ENCODE assay signal across 9 cellular contexts in the genomic region with DNA sequence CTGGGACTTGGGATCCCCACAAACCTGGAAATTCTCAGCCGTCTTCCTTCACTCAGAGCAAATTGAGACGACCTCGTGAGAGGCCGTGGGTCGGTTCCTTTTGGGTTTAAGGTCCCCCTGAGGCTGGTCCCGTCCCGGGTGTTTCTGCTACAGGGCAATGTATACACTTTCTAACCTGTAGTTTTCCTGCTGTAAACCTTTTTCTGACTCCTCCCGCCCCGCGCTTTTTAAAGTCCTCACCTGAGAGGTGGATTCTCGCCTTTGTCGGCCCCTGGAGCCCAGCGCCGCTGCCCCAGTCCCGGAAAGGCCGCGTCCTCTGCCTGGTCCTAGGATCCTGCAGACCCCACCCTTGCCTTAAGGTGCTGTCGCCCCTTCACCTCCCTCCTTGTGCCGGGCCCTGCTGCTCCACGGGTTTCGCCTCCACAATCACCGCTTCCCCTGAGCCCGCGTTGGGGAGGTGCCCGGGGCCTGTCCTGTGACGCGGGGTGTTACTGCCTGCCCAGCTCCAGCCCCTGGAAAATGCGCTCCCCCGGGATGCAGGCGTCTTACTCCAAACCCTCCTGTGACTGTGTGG. TPM values are rescaled to one million over a fixed set of nuclear protein-coding genes. Genes with fewer than 3 reads are reported as not detected.
DNase-seq lines count a peak whose midpoint lies in the region; ATAC-seq, FAIRE-seq and TF ChIP-seq lines count a peak whose summit lies in the region.
"Had no signal": no experiment of that assay in that cellular context is flagged by ENCODE, and none has a peak within 500 bp of the region (broad histone marks: within the 10 kb centered on the region; RNA-seq: fewer than 3 reads in every experiment).

No MANE protein-coding gene starts in this region.

- BruUV-seq in Panc1 (replicated peaks; lab: Mats Ljungman, UMichigan) (no TSS peak), HepG2 (replicated peaks; lab: Mats Ljungman, UMichigan) (TSS peak; percentile 59)

- H3K36me3 ChIP-seq in Panc1 (ENCODE audit: control insufficient read depth, insufficient read depth, low read length), result no peaks in the 10 kb centered on the region
- peaks cover 4 to 8% of the 10 kb centered on the region in 2 experiments; a peak in 4 of 5 replicates for H3K36me3 ChIP-seq in HepG2 (replicated peaks in 1 of 2; ENCODE audit: control insufficient read depth in 1 of 2, insufficient read depth in 2 of 2, low read length in 2 of 2)

- H3K4me3 ChIP-seq in Panc1 (ENCODE audit: low read depth in 2 of 2, low read length in 2 of 2) (peak overlapping the region; percentile 70 to 82), HepG2 (replicated peaks in 1 of 3; ENCODE audit: insufficient read depth in 1 of 3, low read depth in 2 of 3, low read length in 3 of 3) (peak overlapping the region; percentile 91 to 96 (median 93))

- DNase-seq in NCI-H526 (lab: John Stamatoyannopoulos, UW), result peak; percentile 31 to 47
- no peak for DNase-seq in NCI-H526 treated with DMSO at 0.1 percent for 48 hours (lab: John Stamatoyannopoulos, UW)
- DNase-seq in Panc1 (ENCODE audit: low read depth, low spot score), result no peak
- DNase-seq in central memory CD8-positive, alpha-beta T cell (ENCODE audit: low spot score in 2 of 2), result no peak
- DNase-seq in HepG2 (ENCODE audit: low spot score), result no peak
- peak; percentile 2 for DNase-seq in stimulated activated naive B cell treated with anti-CD40 and anti-IgM and Interleukin-4, amounts not matched to agents 10 μg/mL and 1 μg/mL and 100 μg/mL, for 72 hours
- DNase-seq in AML-193 (lab: John Stamatoyannopoulos, UW), result no peak

- no peak for TF ChIP-seq POLR2A in HepG2 (IDR thresholded peaks at IDR 0.05; ENCODE audit: insufficient read depth in 1 of 2, low read depth in 2 of 2, low read length in 2 of 2)

- H3K9ac ChIP-seq in HepG2 (ENCODE audit: insufficient read depth, low read depth, low read length), result peak overlapping the region; percentile 90

- under 1% methylated on average over 22 of the region's 30 CpGs for WGBS in HepG2 (ENCODE audit: low lambda C conversion rate)

- CTCF ChIA-PET in Panc1 (lab: Charles Lee), result no interaction called here
- CTCF ChIA-PET in HepG2 (lab: Yijun Ruan, JAX; ENCODE audit: low intra/inter-chr PET ratio, low total read pairs), result no interaction called here

- H2AFZ ChIP-seq in HepG2 (ENCODE audit: low read length), result no peak overlapping the region

- POLR2A ChIA-PET in Panc1 (lab: Charles Lee), result no interaction called here
- POLR2A ChIA-PET in HepG2 (lab: Yijun Ruan, JAX), result interaction anchor here (1.0 to 1.4 kb wide), 4 partner anchors 72 to 187 kb away, joined by 3 to 6 read pairs (median 4); no protein-coding TSS in a partner anchor

- FAIRE-seq in HepG2 (lab: Jason Lieb, UNC), result no peak
- FAIRE-seq: islet of Langerhans had no signal

- H3K9me3 Mint-ChIP-seq in central memory CD8-positive, alpha-beta T cell, result no peaks in the 10 kb centered on the region
- no peaks in the 10 kb centered on the region for H3K9me3 Mint-ChIP-seq in stimulated activated naive B cell treated with anti-CD40 and anti-IgM and Interleukin-4, amounts not matched to agents 10 μg/mL and 1 μg/mL and 100 μg/mL, for 72 hours

- ATAC-seq in HG02884 (IDR thresholded peaks at IDR 0.05; ENCODE audit: unreplicated experiment) (peak; percentile 31), Panc1 (peak; percentile 55), HepG2 (peak; percentile 48)
- ATAC-seq in central memory CD8-positive, alpha-beta T cell (replicated peaks; ENCODE audit: extremely low read depth, poor library complexity, severe bottlenecking), result peak; percentile 56
- peak; percentile 50 to 52 for ATAC-seq in stimulated activated naive B cell treated with anti-CD40 and anti-IgM and Interleukin-4, amounts not matched to agents 10 μg/mL and 1 μg/mL and 100 μg/mL, for 72 hours (replicated peaks)

- H3K9me3 ChIP-seq in Panc1 (ENCODE audit: control insufficient read depth, insufficient read depth, low read depth, low read length), result peaks cover 17% of the 10 kb centered on the region; the same call in 1 of the 2 replicates
- no peaks in the 10 kb centered on the region for H3K9me3 ChIP-seq in HepG2 (ENCODE audit: low read length)

- H4K20me1 ChIP-seq in HepG2 (ENCODE audit: insufficient read depth, low read length), result no peaks in the 10 kb centered on the region

- H3K27me3 ChIP-seq in Panc1 (ENCODE audit: control insufficient read depth, insufficient read depth, low read length) (no peaks in the 10 kb centered on the region), HepG2 (ENCODE audit: control insufficient read depth in 1 of 2, insufficient read depth in 2 of 2, low read length in 2 of 2) (no peaks in the 10 kb centered on the region; a peak in 1 of 5 replicates)

- H3K4me2 ChIP-seq in HepG2 (ENCODE audit: low read depth, low read length), result peak overlapping the region; percentile 92

- no peak for TF ChIP-seq EP300 in HepG2 (IDR thresholded peaks at IDR 0.05; ENCODE audit: low read depth in 2 of 2, low read length in 2 of 2)
- TF ChIP-seq EP300 in HepG2 (CRISPR knock-in tag; IDR thresholded peaks at IDR 0.05; ENCODE audit: borderline replicate concordance), result no peak

- H3K79me2 ChIP-seq in HepG2 (ENCODE audit: insufficient read depth, low read length), result peaks cover 42% of the 10 kb centered on the region

- no peaks in the 10 kb centered on the region for H3K27me3 Mint-ChIP-seq in central memory CD8-positive, alpha-beta T cell
- H3K27me3 Mint-ChIP-seq in stimulated activated naive B cell treated with anti-CD40 and anti-IgM and Interleukin-4, amounts not matched to agents 10 μg/mL and 1 μg/mL and 100 μg/mL, for 72 hours, result no peaks in the 10 kb centered on the region

- H3K4me1 ChIP-seq in Panc1 (ENCODE audit: control insufficient read depth, insufficient read depth, low read length) (no peaks in the 10 kb centered on the region), HepG2 (ENCODE audit: insufficient read depth, low read length) (peaks cover 38% of the 10 kb centered on the region)

- peak overlapping the region; percentile 94 for H3K27ac ChIP-seq in Panc1 (ENCODE audit: low read length)
- peak overlapping the region; percentile 81 for H3K27ac ChIP-seq in HepG2 (ENCODE audit: extremely low read length, insufficient read depth, low read length)

- no peak for TF ChIP-seq RAD21 in HepG2 (CRISPR knock-in tag; IDR thresholded peaks at IDR 0.05)

- TF ChIP-seq CTCF in Panc1 (IDR thresholded peaks at IDR 0.05) (no peak), HepG2 (CRISPR knock-in tag; IDR thresholded peaks at IDR 0.05) (no peak)

- intact Hi-C loops in Panc1 (cut with micrococcal nuclease; ENCODE audit: unreplicated experiment) (no loop called here), HepG2 (cut with micrococcal nuclease; ENCODE audit: unreplicated experiment) (no loop called here)

- peaks cover 32% of the 10 kb centered on the region for H3K4me1 Mint-ChIP-seq in central memory CD8-positive, alpha-beta T cell
- H3K4me1 Mint-ChIP-seq in stimulated activated naive B cell treated with anti-CD40 and anti-IgM and Interleukin-4, amounts not matched to agents 10 μg/mL and 1 μg/mL and 100 μg/mL, for 72 hours, result peaks cover 7 to 39% of the 10 kb centered on the region in 2 donors

- peak overlapping the region; percentile 77 for H3K27ac Mint-ChIP-seq in central memory CD8-positive, alpha-beta T cell (ENCODE audit: low read depth)
- peak overlapping the region; percentile 98 for H3K27ac Mint-ChIP-seq in stimulated activated naive B cell treated with anti-CD40 and anti-IgM and Interleukin-4, amounts not matched to agents 10 μg/mL and 1 μg/mL and 100 μg/mL, for 72 hours

- in situ Hi-C loops in Panc1 (cut with HindIII; ENCODE audit: low pct_unique_long_range_greater_than_20kb, low sequenced_read_pairs) (no loop called here), HepG2 (cut with HindIII; ENCODE audit: extremely low pct_ligation_motif_present, low pct_unique_long_range_greater_than_20kb) (no loop called here)

- H3K36me3 Mint-ChIP-seq in central memory CD8-positive, alpha-beta T cell (ENCODE audit: insufficient read depth), result peaks cover 22% of the 10 kb centered on the region
- peaks cover 29 to 46% of the 10 kb centered on the region in 2 donors for H3K36me3 Mint-ChIP-seq in stimulated activated naive B cell treated with anti-CD40 and anti-IgM and Interleukin-4, amounts not matched to agents 10 μg/mL and 1 μg/mL and 100 μg/mL, for 72 hours

- H3K4me3 Mint-ChIP-seq in central memory CD8-positive, alpha-beta T cell, result peak overlapping the region; percentile 87
- peak overlapping the region; percentile 98 to 99 for H3K4me3 Mint-ChIP-seq in stimulated activated naive B cell treated with anti-CD40 and anti-IgM and Interleukin-4, amounts not matched to agents 10 μg/mL and 1 μg/mL and 100 μg/mL, for 72 hours

RNA-seq across cellular contexts. Expression of gene ZNF761, which starts 0.4 kb away (rescaled TPM):
- total RNA-seq in Panc1 (2021; ENCODE audit: unreplicated experiment) (21.8 TPM), HepG2 (2016; rRNA removed; fragmentation: Illumina TruSeq; extraction: Trizol) (16.2 and 20.8 TPM in 2 replicates)
- polyA plus RNA-seq in Panc1 (2012; ENCODE audit: insufficient read length), result 10.4 TPM
- 4.3 and 5.4 TPM in 2 replicates for total RNA-seq in HepG2 (2016; cell fraction: cytosol; rRNA removed; fragmentation: Illumina TruSeq; extraction: Trizol; ENCODE audit: low read depth)
- 15.5 and 20.2 TPM in 2 replicates for total RNA-seq in HepG2 (2016; cell fraction: insoluble cytoplasmic fraction; rRNA removed; fragmentation: Illumina TruSeq; extraction: Trizol)
- 8.0 and 9.4 TPM in 2 replicates for total RNA-seq in HepG2 (2016; cell fraction: membrane; rRNA removed; fragmentation: Illumina TruSeq; extraction: Trizol)
- 12.3 and 15.9 TPM in 2 replicates for total RNA-seq in HepG2 (2016; cell fraction: nucleus; rRNA removed; fragmentation: Illumina TruSeq; extraction: Trizol)
- 11.6 and 12.0 TPM in 2 replicates for polyA plus RNA-seq in HepG2 (2011; rRNA removed)
- 7.6 and 10.7 TPM in 2 replicates for polyA plus RNA-seq in HepG2 (2011; cell fraction: cytosol; rRNA removed)
- 11.5 and 13.2 TPM in 2 replicates for polyA plus RNA-seq in HepG2 (2011; cell fraction: nucleus; rRNA removed)
- polyA plus RNA-seq in HepG2 (2012), result 11.2 and 15.1 TPM in 2 replicates
- 3.3 and 3.7 TPM in 2 replicates for polyA plus RNA-seq in HepG2 (2016; cell fraction: cytosol; fragmentation: Illumina TruSeq; extraction: Trizol; ENCODE audit: low read depth)
- 12.8 and 13.8 TPM in 2 replicates for polyA plus RNA-seq in HepG2 (2016; cell fraction: insoluble cytoplasmic fraction; fragmentation: Illumina TruSeq; extraction: Trizol; ENCODE audit: low read depth)
- 4.2 TPM in 2 replicates for polyA plus RNA-seq in HepG2 (2016; cell fraction: membrane; fragmentation: Illumina TruSeq; extraction: Trizol; ENCODE audit: low read depth)
- 29.0 and 29.2 TPM in 2 replicates for polyA plus RNA-seq in HepG2 (2016; cell fraction: nucleus; fragmentation: Illumina TruSeq; extraction: Trizol; ENCODE audit: insufficient read depth, low read depth)
- 2.6 and 3.2 TPM in 2 replicates for polyA minus RNA-seq in HepG2 (2011; rRNA and poly(A)+ RNA removed; ENCODE audit: low replicate concordance)
- polyA minus RNA-seq in HepG2 (2011; cell fraction: cytosol; rRNA and poly(A)+ RNA removed), result 7.1 and 7.8 TPM in 2 replicates
- 20.2 and 28.2 TPM in 2 replicates for polyA minus RNA-seq in HepG2 (2011; cell fraction: nucleus; rRNA and poly(A)+ RNA removed)

RNA-seq across cellular contexts. Expression of gene ZNF813, which starts 35.4 kb away (rescaled TPM):
- 9.6 TPM for total RNA-seq in Panc1 (2021; ENCODE audit: unreplicated experiment)
- 2.8 TPM for polyA plus RNA-seq in Panc1 (2012; ENCODE audit: insufficient read length)
- total RNA-seq in HepG2 (2016; rRNA removed; fragmentation: Illumina TruSeq; extraction: Trizol), result 8.9 and 14.9 TPM in 2 replicates
- total RNA-seq in HepG2 (2016; cell fraction: cytosol; rRNA removed; fragmentation: Illumina TruSeq; extraction: Trizol; ENCODE audit: low read depth), result 1.1 and 1.4 TPM in 2 replicates
- total RNA-seq in HepG2 (2016; cell fraction: insoluble cytoplasmic fraction; rRNA removed; fragmentation: Illumina TruSeq; extraction: Trizol), result 8.8 and 14.9 TPM in 2 replicates
- 3.2 and 4.2 TPM in 2 replicates for total RNA-seq in HepG2 (2016; cell fraction: membrane; rRNA removed; fragmentation: Illumina TruSeq; extraction: Trizol)
- 5.5 and 7.5 TPM in 2 replicates for total RNA-seq in HepG2 (2016; cell fraction: nucleus; rRNA removed; fragmentation: Illumina TruSeq; extraction: Trizol)
- polyA plus RNA-seq in HepG2 (2011; rRNA removed), result 2.1 TPM in 2 replicates
- 1.1 and 1.5 TPM in 2 replicates for polyA plus RNA-seq in HepG2 (2011; cell fraction: cytosol; rRNA removed)
- 1.0 and 1.4 TPM in 2 replicates for polyA plus RNA-seq in HepG2 (2011; cell fraction: nucleus; rRNA removed)
- 3.8 and 4.9 TPM in 2 replicates for polyA plus RNA-seq in HepG2 (2012)
- polyA plus RNA-seq in HepG2 (2016; cell fraction: cytosol; fragmentation: Illumina TruSeq; extraction: Trizol; ENCODE audit: low read depth), result 0.29 and 0.35 TPM in 2 replicates
- 5.3 and 5.6 TPM in 2 replicates for polyA plus RNA-seq in HepG2 (2016; cell fraction: insoluble cytoplasmic fraction; fragmentation: Illumina TruSeq; extraction: Trizol; ENCODE audit: low read depth)
- 1.1 and 1.2 TPM in 2 replicates for polyA plus RNA-seq in HepG2 (2016; cell fraction: membrane; fragmentation: Illumina TruSeq; extraction: Trizol; ENCODE audit: low read depth)
- 4.8 and 5.5 TPM in 2 replicates for polyA plus RNA-seq in HepG2 (2016; cell fraction: nucleus; fragmentation: Illumina TruSeq; extraction: Trizol; ENCODE audit: insufficient read depth, low read depth)
- 0.65 and 1.8 TPM in 2 replicates for polyA minus RNA-seq in HepG2 (2011; rRNA and poly(A)+ RNA removed; ENCODE audit: low replicate concordance)
- 4.2 and 5.5 TPM in 2 replicates for polyA minus RNA-seq in HepG2 (2011; cell fraction: cytosol; rRNA and poly(A)+ RNA removed)
- polyA minus RNA-seq in HepG2 (2011; cell fraction: nucleus; rRNA and poly(A)+ RNA removed), result 8.0 and 8.1 TPM in 2 replicates

RNA-seq across cellular contexts. Expression of gene ZNF765, which starts 37.2 kb away (rescaled TPM):
- total RNA-seq in Panc1 (2021; ENCODE audit: unreplicated experiment), result 15.3 TPM
- polyA plus RNA-seq in Panc1 (2012; ENCODE audit: insufficient read length), result 5.5 TPM
- 14.5 and 21.9 TPM in 2 replicates for total RNA-seq in HepG2 (2016; rRNA removed; fragmentation: Illumina TruSeq; extraction: Trizol)
- 1.3 and 1.5 TPM in 2 replicates for total RNA-seq in HepG2 (2016; cell fraction: cytosol; rRNA removed; fragmentation: Illumina TruSeq; extraction: Trizol; ENCODE audit: low read depth)
- 13.9 and 17.8 TPM in 2 replicates for total RNA-seq in HepG2 (2016; cell fraction: insoluble cytoplasmic fraction; rRNA removed; fragmentation: Illumina TruSeq; extraction: Trizol)
- 5.3 and 6.0 TPM in 2 replicates for total RNA-seq in HepG2 (2016; cell fraction: membrane; rRNA removed; fragmentation: Illumina TruSeq; extraction: Trizol)
- 14.6 and 16.6 TPM in 2 replicates for total RNA-seq in HepG2 (2016; cell fraction: nucleus; rRNA removed; fragmentation: Illumina TruSeq; extraction: Trizol)
- polyA plus RNA-seq in HepG2 (2011; rRNA removed), result 5.0 and 6.1 TPM in 2 replicates
- polyA plus RNA-seq in HepG2 (2011; cell fraction: cytosol; rRNA removed), result 1.9 and 2.4 TPM in 2 replicates
- polyA plus RNA-seq in HepG2 (2011; cell fraction: nucleus; rRNA removed), result 14.9 and 16.5 TPM in 2 replicates
- 4.5 and 4.9 TPM in 2 replicates for polyA plus RNA-seq in HepG2 (2012)
- polyA plus RNA-seq in HepG2 (2016; cell fraction: cytosol; fragmentation: Illumina TruSeq; extraction: Trizol; ENCODE audit: low read depth), result 0.31 and 0.52 TPM in 2 replicates
- polyA plus RNA-seq in HepG2 (2016; cell fraction: insoluble cytoplasmic fraction; fragmentation: Illumina TruSeq; extraction: Trizol; ENCODE audit: low read depth), result 5.1 and 5.8 TPM in 2 replicates
- polyA plus RNA-seq in HepG2 (2016; cell fraction: membrane; fragmentation: Illumina TruSeq; extraction: Trizol; ENCODE audit: low read depth), result 1.0 TPM in 2 replicates
- 9.1 and 9.4 TPM in 2 replicates for polyA plus RNA-seq in HepG2 (2016; cell fraction: nucleus; fragmentation: Illumina TruSeq; extraction: Trizol; ENCODE audit: insufficient read depth, low read depth)
- polyA minus RNA-seq in HepG2 (2011; rRNA and poly(A)+ RNA removed; ENCODE audit: low replicate concordance), result 7.5 and 7.6 TPM in 2 replicates
- 4.0 and 4.8 TPM in 2 replicates for polyA minus RNA-seq in HepG2 (2011; cell fraction: cytosol; rRNA and poly(A)+ RNA removed)
- 31.7 and 43.5 TPM in 2 replicates for polyA minus RNA-seq in HepG2 (2011; cell fraction: nucleus; rRNA and poly(A)+ RNA removed)

Comparison
In these comparisons a context has a peak if more than half of its experiments do, and no peak if none do; other contexts are left out.
1. DNase-seq: peak in NCI-H526 (2 of 2) and stimulated activated naive B cell treated with anti-CD40 and anti-IgM and Interleukin-4, amounts not matched to agents 10 μg/mL and 1 μg/mL and 100 μg/mL, for 72 hours (single experiment); none in NCI-H526 treated with DMSO at 0.1 percent for 48 hours (single experiment), Panc1 (single experiment), central memory CD8-positive, alpha-beta T cell (0 of 2), HepG2 (single experiment) and AML-193 (0 of 2).
2. Peak in every context shown above with its lines, with median percentiles within 50 percentile points of each other: ATAC-seq.